Comparison of ENCODE assay signal across 12 cellular contexts in the genomic region with DNA sequence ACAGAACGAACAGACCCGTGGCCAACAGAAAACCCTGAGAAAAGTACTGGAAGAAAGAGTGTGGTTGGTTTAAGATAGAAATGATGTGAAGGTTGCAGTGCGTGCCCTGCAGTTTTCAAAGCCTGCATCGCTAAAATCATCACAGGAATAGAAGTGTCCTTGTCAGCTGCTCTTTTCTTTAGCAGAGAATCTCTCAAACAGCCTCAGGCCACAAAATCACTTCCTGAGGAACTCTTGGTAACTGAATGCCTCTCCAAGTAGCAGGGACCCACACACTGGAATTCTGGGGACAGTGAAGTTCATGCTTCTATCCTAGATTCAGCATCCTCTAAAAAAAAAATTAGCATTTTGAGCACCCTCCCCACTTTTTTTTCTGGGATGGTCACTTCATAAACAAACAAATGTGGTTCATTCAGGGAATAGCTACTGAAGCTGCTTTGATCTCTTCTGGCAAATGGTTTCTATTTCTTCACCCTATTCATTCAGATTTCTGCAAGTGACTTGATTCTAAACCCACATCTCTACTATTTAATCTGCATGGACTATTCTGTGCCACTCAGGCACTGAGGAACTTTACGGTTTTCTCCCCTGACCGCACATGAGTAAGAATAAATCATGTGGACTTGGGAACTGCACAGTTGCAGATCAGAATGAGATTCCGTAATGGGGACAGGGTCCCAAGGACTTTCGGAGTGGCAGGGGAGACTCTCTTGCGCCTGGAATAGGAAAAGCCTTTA.
A peak's percentile ranks its signal among the peaks of the same experiment; 100 is the strongest.
DNase-seq lines count a peak whose midpoint lies in the region; ATAC-seq and TF ChIP-seq lines count a peak whose summit lies in the region.
"Had no signal": no experiment of that assay in that cellular context is flagged by ENCODE, and none has a peak within 500 bp of the region (broad histone marks: within the 10 kb centered on the region; RNA-seq: fewer than 3 reads in every experiment).

No MANE protein-coding gene starts in this region.

- no peak for TF ChIP-seq CTCF in GM23338 (conservative IDR thresholded peaks at IDR 0.05; ENCODE audit: low read depth in 2 of 2)
- TF ChIP-seq CTCF in ascending aorta (IDR thresholded peaks at IDR 0.05), result no peak
- TF ChIP-seq CTCF in lower lobe of right lung (IDR thresholded peaks at IDR 0.05), result no peak

- H3K9me3 ChIP-seq in ascending aorta (no peaks in the 10 kb centered on the region), lower lobe of right lung (no peaks in the 10 kb centered on the region)
- H3K9me3 ChIP-seq: body of pancreas had no signal

- H3K27me3 ChIP-seq in GM23338 (ENCODE audit: insufficient read depth) (no peaks in the 10 kb centered on the region), ascending aorta (no peaks in the 10 kb centered on the region), lower lobe of right lung (ENCODE audit: low read depth) (no peaks in the 10 kb centered on the region)
- H3K27me3 ChIP-seq: body of pancreas had no signal

- no peak overlapping the region for H3K4me2 ChIP-seq in GM23338
- H3K4me2 ChIP-seq: hepatocyte had no signal

- peaks cover 2% of the 10 kb centered on the region for H3K27me3 Mint-ChIP-seq in GM23338 (ENCODE audit: insufficient read depth, low read depth, poor library complexity)
- peaks cover 38% of the 10 kb centered on the region for H3K27me3 Mint-ChIP-seq in stimulated activated memory B cell treated with anti-CD40 and anti-IgM and Interleukin-4, amounts not matched to agents 10 μg/mL and 1 μg/mL and 100 μg/mL, for 72 hours

- ATAC-seq in GM23338 (no peak), lower lobe of right lung (no peak)
- no peak for ATAC-seq in stimulated activated memory B cell treated with anti-CD40 and anti-IgM and Interleukin-4, amounts not matched to agents 10 μg/mL and 1 μg/mL and 100 μg/mL, for 72 hours
- ATAC-seq: body of pancreas had no signal

- H3K4me1 ChIP-seq in GM23338 (ENCODE audit: insufficient read depth) (no peaks in the 10 kb centered on the region), ascending aorta (peaks cover 0 to 6% of the 10 kb centered on the region in 2 donors), lower lobe of right lung (peaks cover 8% of the 10 kb centered on the region)
- H3K4me1 ChIP-seq: body of pancreas had no signal

- H3K4me3 Mint-ChIP-seq in GM23338, result no peak overlapping the region
- H3K4me3 Mint-ChIP-seq in stimulated activated memory B cell treated with anti-CD40 and anti-IgM and Interleukin-4, amounts not matched to agents 10 μg/mL and 1 μg/mL and 100 μg/mL, for 72 hours, result peak overlapping the region; percentile 77

- H3K9me2 ChIP-seq in GM23338 (ENCODE audit: insufficient read depth), result 0 out of 2 replicates have a peak, but pooled peaks cover 8% of the 10 kb centered on the region

- no peaks in the 10 kb centered on the region for H3F3A ChIP-seq in GM23338 (replicated peaks; ENCODE audit: low read depth)

- no peaks in the 10 kb centered on the region for H4K20me1 ChIP-seq in GM23338 (replicated peaks; ENCODE audit: insufficient read depth)

- no peaks in the 10 kb centered on the region for H3K36me3 Mint-ChIP-seq in GM23338 (ENCODE audit: low read depth)
- peaks cover 4% of the 10 kb centered on the region for H3K36me3 Mint-ChIP-seq in stimulated activated memory B cell treated with anti-CD40 and anti-IgM and Interleukin-4, amounts not matched to agents 10 μg/mL and 1 μg/mL and 100 μg/mL, for 72 hours

- H3K36me3 ChIP-seq in GM23338 (ENCODE audit: insufficient read depth) (no peaks in the 10 kb centered on the region), ascending aorta (no peaks in the 10 kb centered on the region), lower lobe of right lung (no peaks in the 10 kb centered on the region)

- H3K4me1 Mint-ChIP-seq in GM23338, result 0 out of 3 replicates have a peak, but pooled peaks cover 5% of the 10 kb centered on the region
- peaks cover 27% of the 10 kb centered on the region for H3K4me1 Mint-ChIP-seq in stimulated activated memory B cell treated with anti-CD40 and anti-IgM and Interleukin-4, amounts not matched to agents 10 μg/mL and 1 μg/mL and 100 μg/mL, for 72 hours

- H3K4me3 ChIP-seq in GM23338 (no peak overlapping the region), ascending aorta (peak overlapping the region; percentile 9 to 15), lower lobe of right lung (no peak overlapping the region)
- H3K4me3 ChIP-seq: body of pancreas, hepatocyte had no signal

- H3K27ac ChIP-seq in GM23338 (ENCODE audit: low read depth), result no peak overlapping the region
- no peak overlapping the region for H3K27ac ChIP-seq in ascending aorta
- peak overlapping the region; percentile 63 for H3K27ac ChIP-seq in lower lobe of right lung
- H3K27ac ChIP-seq: hepatocyte had no signal

- intact Hi-C loops in ascending aorta (cut with DNase I), result no loop called here
- intact Hi-C loops in lower lobe of right lung (cut with DNase I), result no loop called here

- DNase-seq in GM23338 (ENCODE audit: low spot score) (peak; percentile 19), ascending aorta (ENCODE audit: low spot score in 2 of 2) (no peak), lower lobe of right lung (no peak), inferior parietal cortex (ENCODE audit: extremely low spot score) (no peak), NCI-H2227 (lab: John Stamatoyannopoulos, UW; ENCODE audit: unreplicated experiment) (no peak), NCI-H1105 treated with DMSO at 0.1 percent for 48 hours (lab: John Stamatoyannopoulos, UW) (no peak)
- DNase-seq: activated CD4-positive, alpha-beta T cell treated with anti-CD3 and anti-CD28 coated beads for 48 hours; Kasumi-1; NCI-H2107 had no signal

- H3K27ac Mint-ChIP-seq in GM23338, result no peak overlapping the region
- H3K27ac Mint-ChIP-seq in stimulated activated memory B cell treated with anti-CD40 and anti-IgM and Interleukin-4, amounts not matched to agents 10 μg/mL and 1 μg/mL and 100 μg/mL, for 72 hours, result peak overlapping the region; percentile 62

- H3K79me2 ChIP-seq in GM23338 (replicated peaks; ENCODE audit: insufficient read depth), result no peaks in the 10 kb centered on the region
- H3K79me2 ChIP-seq: hepatocyte had no signal

- no peak overlapping the region for H2AFZ ChIP-seq in GM23338
- H2AFZ ChIP-seq: hepatocyte had no signal

- H3K9me3 Mint-ChIP-seq in GM23338, result no peaks in the 10 kb centered on the region
- H3K9me3 Mint-ChIP-seq in stimulated activated memory B cell treated with anti-CD40 and anti-IgM and Interleukin-4, amounts not matched to agents 10 μg/mL and 1 μg/mL and 100 μg/mL, for 72 hours, result peaks cover 4% of the 10 kb centered on the region

TF ChIP-seq in GM23338, 12 proteins besides CTCF, POLR2A, EP300 and RAD21:
- TF ChIP-seq STAT1 (IDR thresholded peaks at IDR 0.05; ENCODE audit: unreplicated experiment) (no peak), ZNF114 (CRISPR knock-in tag; IDR thresholded peaks at IDR 0.05) (no peak)

Comparison
In these comparisons a context has a peak if more than half of its experiments do, and no peak if none do; other contexts are left out.
1. H3K4me3 ChIP-seq: peak in ascending aorta (2 of 2); none in GM23338 (single experiment) and lower lobe of right lung (single experiment).